35 cellular contexts compared by ENCODE assay signal in genomic region chr20:1315804-1316203, GRCh38.
"Had no signal": no experiment of that assay in that cellular context is flagged by ENCODE, and none has a peak within 500 bp of the region (broad histone marks: within the 10 kb centered on the region; RNA-seq: fewer than 3 reads in every experiment).

No MANE protein-coding gene starts in this region.

- H3K9me3 ChIP-seq: MG63 had no signal

- H3K36me3 ChIP-seq: MG63 had no signal

- DNase-seq: Karpas-422, Kasumi-1, MG63, MM.1S, MV-4-11, NCI-H1048, NCI-H1092, NCI-H1092 treated with DMSO at 0.1 percent for 48 hours, NCI-H1105, NCI-H1105 treated with DMSO at 0.1 percent for 48 hours, NCI-H1417, NCI-H1417 treated with DMSO at 0.1 percent for 48 hours, NCI-H1436, NCI-H1436 treated with DMSO at 0.1 percent for 48 hours, NCI-H146, NCI-H1694, NCI-H1694 treated with DMSO at 0.1 percent for 48 hours, NCI-H187, NCI-H187 treated with DMSO at 0.1 percent for 48 hours, NCI-H1930, NCI-H2029, NCI-H2029 treated with DMSO at 0.1 percent for 48 hours, NCI-H2081, NCI-H2081 treated with DMSO at 0.1 percent for 48 hours, NCI-H2171, NCI-H2171 treated with DMSO at 0.1 percent for 48 hours, NCI-H2227 treated with DMSO at 0.1 percent for 48 hours, NCI-H226, NCI-H345, NCI-H446, NCI-H446 treated with DMSO at 0.1 percent for 48 hours, NCI-H510A, NCI-H510A treated with DMSO at 0.1 percent for 48 hours, NCI-H524, NCI-H524 treated with DMSO at 0.1 percent for 48 hours had no signal

- H3K27me3 ChIP-seq: MG63 had no signal

- H3K4me3 ChIP-seq: MG63 had no signal
